8 cellular contexts compared by ENCODE assay signal in the genomic region with DNA sequence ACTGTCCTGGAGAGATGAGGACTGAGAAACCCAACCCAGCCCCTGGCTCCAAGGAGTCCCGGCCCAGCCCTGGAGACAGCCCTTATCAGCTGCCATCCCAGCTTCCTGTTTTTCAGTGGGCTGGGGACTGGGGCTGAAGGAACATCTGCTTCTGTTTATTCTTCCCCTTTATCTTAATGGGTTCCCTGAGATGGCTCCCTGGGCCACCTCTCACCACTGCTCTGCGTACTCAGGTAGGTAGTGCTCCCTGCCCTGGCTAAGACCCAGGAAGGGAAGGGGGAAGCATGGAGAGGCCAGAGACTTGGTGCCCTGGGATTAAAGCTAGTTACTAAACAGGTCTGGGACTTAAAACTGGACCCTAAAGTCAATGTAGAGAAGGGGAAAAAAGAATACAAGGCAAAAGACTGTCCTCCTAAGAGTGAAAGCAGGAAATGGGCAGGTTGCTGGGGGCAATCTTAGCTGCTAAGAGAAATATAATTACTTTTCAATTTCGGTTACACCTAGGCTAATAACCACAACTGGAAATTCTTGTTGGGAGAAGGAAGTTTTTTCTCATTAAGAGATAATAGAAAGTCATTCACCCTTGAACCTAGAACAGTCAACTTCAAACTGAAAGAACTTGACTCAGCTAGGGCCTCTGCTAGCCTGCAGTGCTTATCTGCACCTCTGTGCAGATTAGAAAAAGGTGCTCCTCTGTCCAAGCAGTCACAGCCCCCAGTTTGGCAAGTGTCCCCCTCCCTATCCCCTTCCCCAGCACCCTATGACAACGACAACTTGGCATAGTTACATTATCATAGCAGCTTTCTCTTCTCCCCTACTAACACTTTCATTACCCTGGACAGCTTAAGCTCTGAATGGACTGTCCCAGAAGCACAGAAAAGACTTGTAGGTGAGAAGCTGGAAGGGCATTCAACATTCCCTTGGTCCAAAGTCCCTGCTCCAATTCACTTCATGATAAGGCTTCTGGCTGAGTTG.
DNase-seq lines count a peak whose midpoint lies in the region; ATAC-seq, FAIRE-seq and TF ChIP-seq lines count a peak whose summit lies in the region.

No MANE protein-coding gene starts in this region.

- FAIRE-seq in A549 (lab: Jason Lieb, UNC), result no peak

- no peak for TF ChIP-seq EP300 in A549 (IDR thresholded peaks at IDR 0.05)

- TF ChIP-seq RAD21 in A549 (conservative IDR thresholded peaks at IDR 0.05 in 1 of 2, IDR thresholded peaks at IDR 0.05 in 1 of 2), result no peak

- H3K27ac ChIP-seq in A549, result no peak overlapping the region
- peak overlapping the region in 2 of 10 donors; percentile 42 to 46 for H3K27ac ChIP-seq in heart right ventricle

- ATAC-seq in A549 (peak; percentile 32 to 43; a peak in 4 of 6 replicates), GM18870 (IDR thresholded peaks at IDR 0.05; ENCODE audit: unreplicated experiment) (peak; percentile 83), heart right ventricle (peak; percentile 28 to 67 (median 58)), HG03039 (IDR thresholded peaks at IDR 0.05; ENCODE audit: unreplicated experiment) (no peak), GM21737 (IDR thresholded peaks at IDR 0.05; ENCODE audit: unreplicated experiment) (no peak)

- H3K36me3 ChIP-seq in heart right ventricle (no peaks in the 10 kb centered on the region), HAP-1 (replicated peaks) (no peaks in the 10 kb centered on the region)

- POLR2A ChIA-PET in A549 (lab: Yijun Ruan, JAX), result no interaction called here

- 51% methylated on average over 4 of the region's 4 CpGs for WGBS in A549 (ENCODE audit: missing lambda C conversion rate)
- WGBS in heart right ventricle, 2 donors, result 36 to 52% methylated on average over 4 of the region's 4 CpGs

- H3K4me2 ChIP-seq in A549, result no peak overlapping the region

- no peaks in the 10 kb centered on the region for H3K27me3 ChIP-seq in heart right ventricle
- H3K27me3 ChIP-seq in HAP-1 (ENCODE audit: low read depth), result no peaks in the 10 kb centered on the region

- CTCF ChIA-PET in A549 (lab: Yijun Ruan, JAX), result interaction anchor here (0.6 to 1.2 kb wide), 3 partner anchors 9 to 189 kb away, joined by 3 read pairs; no protein-coding TSS in a partner anchor

- H3K4me1 ChIP-seq in A549 (no peaks in the 10 kb centered on the region), heart right ventricle (peaks cover 0 to 22% (median 8%) of the 10 kb centered on the region in 9 donors), HAP-1 (no peaks in the 10 kb centered on the region)

- DNase-seq in A549 (ENCODE audit: low read depth in 1 of 2, low spot score in 1 of 2), result no peak
- peak; percentile 5 for DNase-seq in NCI-H187 treated with DMSO at 0.1 percent for 48 hours (lab: John Stamatoyannopoulos, UW)
- DNase-seq in heart right ventricle, result no peak
- DNase-seq in dermis blood vessel endothelial cell, result no peak
- no peak for DNase-seq in HAP-1 (ENCODE audit: low spot score in 2 of 2)

- H3K9me3 ChIP-seq in A549 (no peaks in the 10 kb centered on the region), heart right ventricle (no peaks in the 10 kb centered on the region), HAP-1 (no peaks in the 10 kb centered on the region)

- intact Hi-C loops in heart right ventricle (cut with DNase I), result no loop called here

- TF ChIP-seq CTCF in A549 (IDR thresholded peaks at IDR 0.05) (no peak), heart right ventricle (IDR thresholded peaks at IDR 0.05) (no peak)

- no peak overlapping the region for H3K4me3 ChIP-seq in A549
- H3K4me3 ChIP-seq in heart right ventricle, result no peak overlapping the region
- H3K4me3 ChIP-seq in HAP-1, result no peak overlapping the region

- TF ChIP-seq POLR2A in A549 (IDR thresholded peaks at IDR 0.05; ENCODE audit: low read length), result no peak

- in situ Hi-C loops in HAP-1 (cut with MboI; ENCODE audit: low sequenced_read_pairs), result no loop called here

TF ChIP-seq in A549, 52 proteins besides CTCF, POLR2A, EP300 and RAD21:
- TF ChIP-seq FOSL2 (IDR thresholded peaks at IDR 0.05) (no peak), FOSL2 (CRISPR knock-in tag; IDR thresholded peaks at IDR 0.05) (no peak), FOSB (CRISPR knock-in tag; IDR thresholded peaks at IDR 0.05) (no peak), HEYL (CRISPR knock-in tag; IDR thresholded peaks at IDR 0.05) (no peak), CHD2 (IDR thresholded peaks at IDR 0.05; ENCODE audit: low read length, partially characterized antibody) (no peak), ATOH8 (CRISPR knock-in tag; IDR thresholded peaks at IDR 0.05; ENCODE audit: low read depth) (no peak), MYC (IDR thresholded peaks at IDR 0.05; ENCODE audit: borderline replicate concordance, low read length) (no peak), RFX5 (IDR thresholded peaks at IDR 0.05) (no peak)
- TF ChIP-seq, protein P1, sequence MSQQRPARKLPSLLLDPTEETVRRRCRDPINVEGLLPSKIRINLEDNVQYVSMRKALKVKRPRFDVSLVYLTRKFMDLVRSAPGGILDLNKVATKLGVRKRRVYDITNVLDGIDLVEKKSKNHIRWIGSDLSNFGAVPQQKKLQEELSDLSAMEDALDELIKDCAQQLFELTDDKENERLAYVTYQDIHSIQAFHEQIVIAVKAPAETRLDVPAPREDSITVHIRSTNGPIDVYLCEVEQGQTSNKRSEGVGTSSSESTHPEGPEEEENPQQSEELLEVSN (IDR thresholded peaks at IDR 0.05; ENCODE audit: borderline replicate concordance, low read depth), result no peak
- TF ChIP-seq, protein P2, sequence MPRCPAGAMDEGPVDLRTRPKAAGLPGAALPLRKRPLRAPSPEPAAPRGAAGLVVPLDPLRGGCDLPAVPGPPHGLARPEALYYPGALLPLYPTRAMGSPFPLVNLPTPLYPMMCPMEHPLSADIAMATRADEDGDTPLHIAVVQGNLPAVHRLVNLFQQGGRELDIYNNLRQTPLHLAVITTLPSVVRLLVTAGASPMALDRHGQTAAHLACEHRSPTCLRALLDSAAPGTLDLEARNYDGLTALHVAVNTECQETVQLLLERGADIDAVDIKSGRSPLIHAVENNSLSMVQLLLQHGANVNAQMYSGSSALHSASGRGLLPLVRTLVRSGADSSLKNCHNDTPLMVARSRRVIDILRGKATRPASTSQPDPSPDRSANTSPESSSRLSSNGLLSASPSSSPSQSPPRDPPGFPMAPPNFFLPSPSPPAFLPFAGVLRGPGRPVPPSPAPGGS (IDR thresholded peaks at IDR 0.05), result no peak

Comparison
In these comparisons a context has a peak if more than half of its experiments do, and no peak if none do; other contexts are left out.
1. ATAC-seq: peak in A549 (2 of 2), GM18870 (single experiment) and heart right ventricle (8 of 8); none in HG03039 (single experiment) and GM21737 (single experiment).